ENCODE assay signal across 17 cellular contexts in genomic region chr9:128102196-128102595, GRCh38. TPM values are rescaled to one million over a fixed set of nuclear protein-coding genes. Genes with fewer than 3 reads are reported as not detected.
A peak's percentile ranks its signal among the peaks of the same experiment; 100 is the strongest.
DNase-seq lines count a peak whose midpoint lies in the region; ATAC-seq, FAIRE-seq and TF ChIP-seq lines count a peak whose summit lies in the region.
"Had no signal": no experiment of that assay in that cellular context is flagged by ENCODE, and none has a peak within 500 bp of the region (broad histone marks: within the 10 kb centered on the region; RNA-seq: fewer than 3 reads in every experiment).

No MANE protein-coding gene starts in this region.

- no peak overlapping the region for H3K4me3 ChIP-seq in naive thymus-derived CD4-positive, alpha-beta T cell (ENCODE audit: low read length)
- H3K4me3 ChIP-seq in testis, result no peak overlapping the region
- H3K4me3 ChIP-seq: SJCRH30 had no signal

- H3K36me3 Mint-ChIP-seq in activated naive CD4-positive, alpha-beta T cell treated with anti-CD3 and anti-CD28 coated beads, Interleukin-2, amount 10 ng/mL, durations not matched to agents 7 days and 5 days, result peaks cover 47% of the 10 kb centered on the region
- H3K36me3 Mint-ChIP-seq in naive thymus-derived CD4-positive, alpha-beta T cell, result peaks cover 6 to 34% (median 11%) of the 10 kb centered on the region in 5 donors
- peaks cover 43% of the 10 kb centered on the region for H3K36me3 Mint-ChIP-seq in T-helper 2 cell treated with Interferon-gamma antibody and Interleukin-4, amounts not matched to agents 5 μg/mL and 100 μg/mL, for 36 hours (ENCODE audit: low read depth)

- CTCF ChIA-PET in activated naive CD4-positive, alpha-beta T cell treated with anti-CD3 and anti-CD28 coated beads, Interleukin-2, amount 10 ng/mL, durations not matched to agents 7 days and 5 days (lab: Charles Lee), result interaction anchor here (1.2 to 1.8 kb wide), 6 partner anchors 8 to 165 kb away, joined by 3 to 11 read pairs (median 6); no protein-coding TSS in a partner anchor
- CTCF ChIA-PET in naive thymus-derived CD4-positive, alpha-beta T cell (lab: Charles Lee), result interaction anchor here (1.2 to 2.1 kb wide), 4 partner anchors 10 to 68 kb away, joined by 3 to 10 read pairs (median 4); no protein-coding TSS in a partner anchor

- POLR2A ChIA-PET in naive thymus-derived CD4-positive, alpha-beta T cell (lab: Charles Lee), result interaction anchor here (1.4 kb wide), 1 partner anchor 121 kb away, joined by 3 read pairs; no protein-coding TSS in a partner anchor

- peaks cover 13 to 51% of the 10 kb centered on the region in 2 donors for H3K4me1 ChIP-seq in naive thymus-derived CD4-positive, alpha-beta T cell (ENCODE audit: control insufficient read depth in 2 of 2, insufficient read depth in 2 of 2, low read length in 2 of 2)
- peaks cover 76% of the 10 kb centered on the region for H3K4me1 ChIP-seq in testis

- no peak for TF ChIP-seq CTCF in testis (IDR thresholded peaks at IDR 0.05)

- no peaks in the 10 kb centered on the region for H3K9me3 Mint-ChIP-seq in activated naive CD4-positive, alpha-beta T cell treated with anti-CD3 and anti-CD28 coated beads, Interleukin-2, amount 10 ng/mL, durations not matched to agents 7 days and 5 days
- H3K9me3 Mint-ChIP-seq in naive thymus-derived CD4-positive, alpha-beta T cell, result no peaks in the 10 kb centered on the region
- no peaks in the 10 kb centered on the region for H3K9me3 Mint-ChIP-seq in T-helper 2 cell treated with Interferon-gamma antibody and Interleukin-4, amounts not matched to agents 5 μg/mL and 100 μg/mL, for 36 hours

- ATAC-seq in naive thymus-derived CD4-positive, alpha-beta T cell, result no peak

- FAIRE-seq in GM12892 (lab: Jason Lieb, UNC), result no peak
- FAIRE-seq: GM18507 had no signal

- H3K9me3 ChIP-seq in naive thymus-derived CD4-positive, alpha-beta T cell (ENCODE audit: control insufficient read depth in 2 of 3, low read length in 3 of 3), result no peaks in the 10 kb centered on the region
- H3K9me3 ChIP-seq in testis, result no peaks in the 10 kb centered on the region
- H3K9me3 ChIP-seq: SJCRH30 had no signal

- 81 to 82% methylated on average over 10 to 13 of the region's 13 CpGs for WGBS in testis, 2 donors

- intact Hi-C loops in naive thymus-derived CD4-positive, alpha-beta T cell (cut with micrococcal nuclease), result loop anchor here in 1 of 2 donors (2.0 kb wide), 1 partner anchor 17 kb away; no protein-coding TSS in a partner anchor
- intact Hi-C loops in testis (cut with DNase I; ENCODE audit: low total_unique reads), result no loop called here
- intact Hi-C loops in head of caudate nucleus (cut with DNase I), result no loop called here

- no peaks in the 10 kb centered on the region for H3K27me3 ChIP-seq in naive thymus-derived CD4-positive, alpha-beta T cell (ENCODE audit: control insufficient read depth in 2 of 2, insufficient read depth in 2 of 2, low read length in 2 of 2)
- no peaks in the 10 kb centered on the region for H3K27me3 ChIP-seq in testis
- H3K27me3 ChIP-seq: SJCRH30 had no signal

- peaks cover 5 to 53% (median 22%) of the 10 kb centered on the region in 3 experiments for H3K36me3 ChIP-seq in naive thymus-derived CD4-positive, alpha-beta T cell (ENCODE audit: control insufficient read depth in 2 of 3, insufficient read depth in 3 of 3, low read length in 3 of 3)
- H3K36me3 ChIP-seq in testis (ENCODE audit: low read depth, missing control alignments), result no peaks in the 10 kb centered on the region

- no peaks in the 10 kb centered on the region for H3K27me3 Mint-ChIP-seq in activated naive CD4-positive, alpha-beta T cell treated with anti-CD3 and anti-CD28 coated beads, Interleukin-2, amount 10 ng/mL, durations not matched to agents 7 days and 5 days
- H3K27me3 Mint-ChIP-seq in naive thymus-derived CD4-positive, alpha-beta T cell, result no peaks in the 10 kb centered on the region
- H3K27me3 Mint-ChIP-seq in T-helper 2 cell treated with Interferon-gamma antibody and Interleukin-4, amounts not matched to agents 5 μg/mL and 100 μg/mL, for 36 hours (ENCODE audit: low read depth), result no peaks in the 10 kb centered on the region

- no peak overlapping the region for H3K4me3 Mint-ChIP-seq in activated naive CD4-positive, alpha-beta T cell treated with anti-CD3 and anti-CD28 coated beads, Interleukin-2, amount 10 ng/mL, durations not matched to agents 7 days and 5 days
- no peak overlapping the region for H3K4me3 Mint-ChIP-seq in naive thymus-derived CD4-positive, alpha-beta T cell
- H3K4me3 Mint-ChIP-seq in T-helper 2 cell treated with Interferon-gamma antibody and Interleukin-4, amounts not matched to agents 5 μg/mL and 100 μg/mL, for 36 hours, result no peak overlapping the region

- H3K27ac Mint-ChIP-seq in activated naive CD4-positive, alpha-beta T cell treated with anti-CD3 and anti-CD28 coated beads, Interleukin-2, amount 10 ng/mL, durations not matched to agents 7 days and 5 days, result peak overlapping the region; percentile 79
- H3K27ac Mint-ChIP-seq in naive thymus-derived CD4-positive, alpha-beta T cell, result peak overlapping the region in 5 of 9 donors; percentile 24 to 69 (median 33)
- no peak overlapping the region for H3K27ac Mint-ChIP-seq in T-helper 2 cell treated with Interferon-gamma antibody and Interleukin-4, amounts not matched to agents 5 μg/mL and 100 μg/mL, for 36 hours

- TF ChIP-seq POLR2A in testis (IDR thresholded peaks at IDR 0.05) (no peak), GM12892 (IDR thresholded peaks at IDR 0.05; ENCODE audit: low read depth, low read length) (no peak)

- H3K27ac ChIP-seq in caudate nucleus (ENCODE audit: low read depth, low read length) (peak overlapping the region; percentile 16), testis (peak overlapping the region; percentile 50 to 88)
- H3K27ac ChIP-seq in naive thymus-derived CD4-positive, alpha-beta T cell (ENCODE audit: low read depth, low read length), result no peak overlapping the region
- H3K27ac ChIP-seq: SJCRH30 had no signal

- no peak for DNase-seq in activated naive CD4-positive, alpha-beta T cell treated with anti-CD3 and anti-CD28 coated beads, Interleukin-2, amount 10 ng/mL, durations not matched to agents 7 days and 5 days
- DNase-seq in activated naive CD4-positive, alpha-beta T cell treated with anti-CD3 and anti-CD28 coated beads, Interleukin-2, amount 50 U/mL, for 16 hours, result no peak
- DNase-seq in caudate nucleus (lab: John Stamatoyannopoulos, UW), result no peak
- DNase-seq in naive thymus-derived CD4-positive, alpha-beta T cell, result no peak
- DNase-seq in testis, result no peak
- no peak for DNase-seq in GM12892 (ENCODE audit: insufficient read length)
- DNase-seq in head of caudate nucleus, result no peak
- DNase-seq in T-helper 2 cell treated with Interferon-gamma antibody and Interleukin-4, amounts not matched to agents 5 μg/mL and 100 μg/mL, for 36 hours (ENCODE audit: low spot score), result no peak
- DNase-seq: ACHN; activated CD4-positive, alpha-beta T cell treated with anti-CD3 and anti-CD28 coated beads, Interleukin-2, amount 50 U/mL, for 48 hours; activated effector memory CD4-positive, alpha-beta T cell treated with Interleukin-2 at 50 U/mL for 16 hours; effector CD4-positive, alpha-beta T cell; NCI-H1092; SJCRH30; stimulated activated CD4-positive, alpha-beta T cell treated with anti-CD3 and anti-CD28 coated beads, Interleukin-2, amount 100 ng/mL, for 48 hours had no signal

- peaks cover 72% of the 10 kb centered on the region for H3K4me1 Mint-ChIP-seq in activated naive CD4-positive, alpha-beta T cell treated with anti-CD3 and anti-CD28 coated beads, Interleukin-2, amount 10 ng/mL, durations not matched to agents 7 days and 5 days
- H3K4me1 Mint-ChIP-seq in naive thymus-derived CD4-positive, alpha-beta T cell, result peaks cover 36 to 78% (median 55%) of the 10 kb centered on the region in 7 donors
- peaks cover 31% of the 10 kb centered on the region for H3K4me1 Mint-ChIP-seq in T-helper 2 cell treated with Interferon-gamma antibody and Interleukin-4, amounts not matched to agents 5 μg/mL and 100 μg/mL, for 36 hours (ENCODE audit: low read depth)

RNA-seq across cellular contexts. Expression of gene PTGES2, which starts 25.3 kb away (rescaled TPM):
- total RNA-seq in naive thymus-derived CD4-positive, alpha-beta T cell, result 10 to 100 TPM; 52.0 to 70.8 (median 61.3) TPM
- 10 to 100 TPM; 32.3 to 36.1 TPM for polyA plus RNA-seq in naive thymus-derived CD4-positive, alpha-beta T cell
- 10 to 100 TPM; 95.8 to 96.4 TPM for total RNA-seq in testis
- polyA plus RNA-seq in testis (ENCODE audit: insufficient read depth, low read depth, low replicate concordance), result 53.1 TPM
- 49.9 TPM for polyA plus RNA-seq in GM12892 (2012; ENCODE audit: missing spikeins)

RNA-seq across cellular contexts. Expression of gene SLC25A25, which starts 34.2 kb away (rescaled TPM):
- total RNA-seq in naive thymus-derived CD4-positive, alpha-beta T cell, result 10 to 100 TPM; 12.4 to 26.3 (median 15.1) TPM
- polyA plus RNA-seq in naive thymus-derived CD4-positive, alpha-beta T cell, result 10 to 100 TPM in 1 of 2 donors, 1 to 10 TPM in 1; 8.4 to 14.7 TPM
- 10 to 100 TPM; 19.1 to 21.1 TPM for total RNA-seq in testis
- polyA plus RNA-seq in testis (ENCODE audit: insufficient read depth, low read depth, low replicate concordance), result 15.0 TPM
- 5.8 TPM for polyA plus RNA-seq in GM12892 (2012; ENCODE audit: missing spikeins)

RNA-seq across cellular contexts. Expression of gene NAIF1, which starts 35.1 kb away (rescaled TPM):
- total RNA-seq in naive thymus-derived CD4-positive, alpha-beta T cell, result 10 to 100 TPM; 10.7 to 13.3 (median 11.8) TPM
- polyA plus RNA-seq in naive thymus-derived CD4-positive, alpha-beta T cell, result 10 to 100 TPM in 1 of 2 donors, 1 to 10 TPM in 1; 8.6 to 14.8 TPM
- 10 to 100 TPM; 18.5 to 19.4 TPM for total RNA-seq in testis
- polyA plus RNA-seq in testis (ENCODE audit: insufficient read depth, low read depth, low replicate concordance), result 25.1 TPM
- 6.5 TPM for polyA plus RNA-seq in GM12892 (2012; ENCODE audit: missing spikeins)

RNA-seq across cellular contexts. Expression of gene LCN2, which starts 47.1 kb away (rescaled TPM):
- not detected for total RNA-seq in naive thymus-derived CD4-positive, alpha-beta T cell
- polyA plus RNA-seq in naive thymus-derived CD4-positive, alpha-beta T cell, result not detected
- not detected for total RNA-seq in testis
- polyA plus RNA-seq in testis (ENCODE audit: insufficient read depth, low read depth, low replicate concordance), result 2.2 TPM
- polyA plus RNA-seq in GM12892 (2012; ENCODE audit: missing spikeins), result not detected
- total RNA-seq: pulmonary artery endothelial cell, SJCRH30 had no signal

RNA-seq across cellular contexts. Expression of gene BBLN, which starts 57.9 kb away (rescaled TPM):
- 10 to 100 TPM; 42.7 to 87.8 (median 48.0) TPM for total RNA-seq in naive thymus-derived CD4-positive, alpha-beta T cell
- polyA plus RNA-seq in naive thymus-derived CD4-positive, alpha-beta T cell, result 100 to 1,000 TPM in 1 of 2 donors, 10 to 100 TPM in 1; 99.2 to 102 TPM
- 100 to 1,000 TPM; 219 to 225 TPM for total RNA-seq in testis
- polyA plus RNA-seq in testis (ENCODE audit: insufficient read depth, low read depth, low replicate concordance), result 56.9 TPM
- 27.5 TPM for polyA plus RNA-seq in GM12892 (2012; ENCODE audit: missing spikeins)
